15 cellular contexts compared by ENCODE assay signal in the genomic region with DNA sequence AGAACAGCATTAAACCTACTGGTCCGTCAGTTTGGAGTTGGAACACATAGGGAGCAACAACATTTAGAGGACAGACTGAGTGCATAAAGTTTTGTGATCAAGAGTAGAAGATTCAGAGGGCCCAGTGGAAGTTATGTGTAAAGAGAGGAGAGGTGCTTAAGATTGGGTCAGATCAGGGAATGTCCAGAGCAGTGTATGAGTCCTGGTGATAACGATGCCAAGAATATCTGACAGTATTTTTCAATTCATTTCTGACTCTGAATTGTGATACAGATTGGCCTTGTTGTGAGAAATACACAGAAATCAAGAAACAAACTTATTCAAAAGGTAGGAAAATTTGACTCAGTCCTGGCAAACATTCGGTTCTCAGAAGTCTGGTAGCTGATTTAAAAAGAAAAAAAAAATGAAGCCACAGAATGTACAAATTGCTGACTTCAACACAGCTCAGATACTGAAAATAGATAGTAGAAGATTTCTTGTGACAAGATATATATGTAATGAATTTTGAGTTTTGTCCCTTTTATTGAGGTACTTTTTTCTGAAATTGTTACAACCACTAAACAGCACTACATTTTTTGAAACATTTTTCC.
"Had no signal": no experiment of that assay in that cellular context is flagged by ENCODE, and none has a peak within 500 bp of the region (broad histone marks: within the 10 kb centered on the region; RNA-seq: fewer than 3 reads in every experiment).

No MANE protein-coding gene starts in this region.

- H3K27ac Mint-ChIP-seq: activated naive CD4-positive, alpha-beta T cell treated with anti-CD3 and anti-CD28 coated beads, Interleukin-2, amount 50 U/mL, for 24 hours; immature natural killer cell; stimulated activated memory B cell treated with anti-CD40 and anti-IgM and Interleukin-4, amounts not matched to agents 10 μg/mL and 1 μg/mL and 100 μg/mL, for 72 hours had no signal

- H3K27ac ChIP-seq: breast epithelium, foreskin keratinocyte, lower lobe of right lung, neutrophil, right atrium auricular region, upper lobe of left lung had no signal

- DNase-seq: foreskin keratinocyte, immature natural killer cell, left cardiac atrium, lower lobe of right lung, midbrain, posterior cingulate gyrus, SIG-M5, upper lobe of left lung had no signal

- H3K4me3 Mint-ChIP-seq: activated naive CD4-positive, alpha-beta T cell treated with anti-CD3 and anti-CD28 coated beads, Interleukin-2, amount 50 U/mL, for 24 hours; immature natural killer cell; stimulated activated memory B cell treated with anti-CD40 and anti-IgM and Interleukin-4, amounts not matched to agents 10 μg/mL and 1 μg/mL and 100 μg/mL, for 72 hours had no signal

- ATAC-seq: esophagus mucosa; foreskin keratinocyte; left cardiac atrium; lower lobe of right lung; stimulated activated memory B cell treated with anti-CD40 and anti-IgM and Interleukin-4, amounts not matched to agents 10 μg/mL and 1 μg/mL and 100 μg/mL, for 72 hours had no signal

- H3K4me1 Mint-ChIP-seq: immature natural killer cell; stimulated activated memory B cell treated with anti-CD40 and anti-IgM and Interleukin-4, amounts not matched to agents 10 μg/mL and 1 μg/mL and 100 μg/mL, for 72 hours had no signal

- H3K36me3 ChIP-seq: breast epithelium, lower lobe of right lung, neutrophil, right atrium auricular region, upper lobe of left lung had no signal

- H3K4me3 ChIP-seq: breast epithelium, lower lobe of right lung, right atrium auricular region, upper lobe of left lung had no signal

- H3K27me3 ChIP-seq: breast epithelium, foreskin keratinocyte, neutrophil, right atrium auricular region, upper lobe of left lung had no signal

- H3K4me1 ChIP-seq: breast epithelium, foreskin keratinocyte, lower lobe of right lung, upper lobe of left lung had no signal

- FAIRE-seq: endometrium had no signal

- H3K27me3 Mint-ChIP-seq: activated naive CD4-positive, alpha-beta T cell treated with anti-CD3 and anti-CD28 coated beads, Interleukin-2, amount 50 U/mL, for 24 hours; stimulated activated memory B cell treated with anti-CD40 and anti-IgM and Interleukin-4, amounts not matched to agents 10 μg/mL and 1 μg/mL and 100 μg/mL, for 72 hours had no signal

- H3K9me3 Mint-ChIP-seq: activated naive CD4-positive, alpha-beta T cell treated with anti-CD3 and anti-CD28 coated beads, Interleukin-2, amount 50 U/mL, for 24 hours; immature natural killer cell; stimulated activated memory B cell treated with anti-CD40 and anti-IgM and Interleukin-4, amounts not matched to agents 10 μg/mL and 1 μg/mL and 100 μg/mL, for 72 hours had no signal

- H3K9me3 ChIP-seq: breast epithelium, lower lobe of right lung, neutrophil, right atrium auricular region, upper lobe of left lung had no signal
